10 cellular contexts compared by ENCODE assay signal in the genomic region with DNA sequence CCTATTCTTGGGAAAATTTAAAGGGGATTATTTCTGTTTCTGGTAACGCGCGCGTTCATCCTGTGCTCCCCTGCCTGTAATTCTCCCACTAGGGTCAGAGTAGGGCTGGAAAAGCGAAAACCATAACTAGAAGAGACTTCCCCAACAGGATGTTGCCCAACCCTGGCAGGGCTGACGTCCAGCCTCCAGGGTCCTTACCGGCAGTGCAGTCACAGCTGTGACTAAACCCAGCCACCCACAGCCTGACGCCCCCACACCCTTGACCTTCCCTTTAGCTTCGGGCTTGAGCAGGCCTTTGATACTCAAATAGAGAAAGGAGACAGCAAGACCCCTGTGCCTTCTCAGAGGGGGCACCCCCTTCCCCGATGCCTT. TPM values are rescaled to one million over a fixed set of nuclear protein-coding genes. Genes with fewer than 3 reads are reported as not detected.
DNase-seq lines count a peak whose midpoint lies in the region; ATAC-seq, FAIRE-seq and TF ChIP-seq lines count a peak whose summit lies in the region.
"Not testable (repeated sequence)": the region's sequence is repeated elsewhere in the genome, so short reads cannot be mapped to it uniquely, and the experiment has no call there.
"Had no signal": no experiment of that assay in that cellular context is flagged by ENCODE, and none has a peak within 500 bp of the region (broad histone marks: within the 10 kb centered on the region; RNA-seq: fewer than 3 reads in every experiment).

No MANE protein-coding gene starts in this region.

- H3K4me1 ChIP-seq in prostate gland (replicated peaks) = not testable (repeated sequence)

- FAIRE-seq in GM12891 (lab: Jason Lieb, UNC) = peak; percentile 95
- not testable (repeated sequence) for FAIRE-seq in urothelium cell line (lab: Jason Lieb, UNC)

- TF ChIP-seq CTCF in prostate gland (IDR thresholded peaks at IDR 0.05) = not testable (repeated sequence)

- not testable (repeated sequence) for H3K4me3 ChIP-seq in prostate gland

- H3K27ac ChIP-seq in prostate gland = not testable (repeated sequence)

- intact Hi-C loops in prostate gland (cut with DNase I) = not testable (repeated sequence)

- peak; percentile 58 for ATAC-seq in HG03108 (IDR thresholded peaks at IDR 0.05; ENCODE audit: unreplicated experiment)

- peak; percentile 33 for DNase-seq in GM12891 (ENCODE audit: insufficient read length, low spot score)
- DNase-seq in OCI-M2 (lab: John Stamatoyannopoulos, UW; ENCODE audit: unreplicated experiment) = peak; percentile 89
- DNase-seq in activated CD8-positive, alpha-beta memory T cell treated with anti-CD3 and anti-CD28 coated beads for 24 hours = peak; percentile 51
- peak; percentile 26 to 27 for DNase-seq in dermis microvascular lymphatic vessel endothelial cell (ENCODE audit: low read depth in 2 of 2)
- peak; percentile 52 for DNase-seq in kidney tubule cell (ENCODE audit: low spot score)
- DNase-seq in prostate gland (ENCODE audit: low spot score) = peak; percentile 12
- DNase-seq in urothelium cell line (ENCODE audit: low spot score) = peak; percentile 30

- not testable (repeated sequence) for H3K9me3 ChIP-seq in prostate gland

- not testable (repeated sequence) for H3K27me3 ChIP-seq in prostate gland (replicated peaks; ENCODE audit: insufficient read depth)

- not testable (repeated sequence) for TF ChIP-seq POLR2A in GM12891 (IDR thresholded peaks at IDR 0.05; ENCODE audit: low read depth, low read length); prostate gland (IDR thresholded peaks at IDR 0.05)

- not testable (repeated sequence) for H3K36me3 ChIP-seq in prostate gland

- 69% methylated on average over 10 of the region's 10 CpGs for WGBS in prostate gland

RNA-seq across cellular contexts. Expression of a gene that starts 6.4 kb away (rescaled TPM):
- polyA plus RNA-seq in GM12891 (2012; ENCODE audit: low read depth, missing spikeins) = 3.4 TPM
- 0.13 and 0.38 TPM in 2 replicates for total RNA-seq in dermis microvascular lymphatic vessel endothelial cell
- total RNA-seq in prostate gland = 1 to 10 TPM; 3.6 to 4.9 TPM
- total RNA-seq: pulmonary artery endothelial cell had no signal

RNA-seq across cellular contexts. Expression of a gene that starts 50.3 kb away (rescaled TPM):
- polyA plus RNA-seq in GM12891 (2012; ENCODE audit: low read depth, missing spikeins) = not detected
- total RNA-seq in dermis microvascular lymphatic vessel endothelial cell (not detected in 2 replicates), prostate gland (1 to 10 TPM in 1 of 2 donors, under 1 TPM in 1; 0.57 to 1.4 TPM)
- total RNA-seq: endodermal cell, pulmonary artery endothelial cell had no signal

RNA-seq across cellular contexts. Expression of a gene that starts 50.3 kb away (rescaled TPM):
- 0.03 TPM for polyA plus RNA-seq in GM12891 (2012; ENCODE audit: low read depth, missing spikeins)
- total RNA-seq in dermis microvascular lymphatic vessel endothelial cell (not detected in 2 replicates), prostate gland (1 to 10 TPM; 3.2 to 5.1 TPM)
- total RNA-seq: endodermal cell, pulmonary artery endothelial cell had no signal

Comparison
In these comparisons a context has a peak if more than half of its experiments do, and no peak if none do; other contexts are left out.
1. DNase-seq: peak in every context shown above with its lines; median percentile 89 in OCI-M2; 52 in kidney tubule cell; 51 in activated CD8-positive, alpha-beta memory T cell treated with anti-CD3 and anti-CD28 coated beads for 24 hours; 33 in GM12891; 30 in urothelium cell line; 26 in dermis microvascular lymphatic vessel endothelial cell; 12 in prostate gland.